Comparison of ENCODE assay signal across 27 cellular contexts in the genomic region with DNA sequence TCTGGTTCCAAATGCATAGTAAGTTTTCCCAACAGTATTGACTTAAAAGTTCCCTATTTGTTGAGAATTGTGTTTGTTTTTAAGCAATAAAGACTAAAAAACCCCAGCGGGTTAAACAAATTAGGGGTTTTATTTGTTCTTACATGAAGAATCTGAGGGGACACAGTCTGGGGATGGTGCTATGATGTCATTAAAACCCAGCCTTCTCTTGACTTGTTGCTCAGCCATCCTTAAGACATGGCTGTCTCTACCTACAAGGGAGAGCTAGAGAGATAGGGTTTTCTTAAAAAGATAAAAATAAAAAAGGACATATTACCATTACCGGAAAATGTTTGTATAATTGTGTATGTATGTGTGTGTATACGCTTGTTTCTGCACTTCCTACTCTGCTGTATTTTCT. TPM values are rescaled to one million over a fixed set of nuclear protein-coding genes. Genes with fewer than 3 reads are reported as not detected.
DNase-seq lines count a peak whose midpoint lies in the region; ATAC-seq, FAIRE-seq and TF ChIP-seq lines count a peak whose summit lies in the region.
"Had no signal": no experiment of that assay in that cellular context is flagged by ENCODE, and none has a peak within 500 bp of the region (broad histone marks: within the 10 kb centered on the region; RNA-seq: fewer than 3 reads in every experiment).

No MANE protein-coding gene starts in this region.

- POLR2A ChIA-PET in GM12878 (lab: Charles Lee) = interaction anchor here (0.9 kb wide), 1 partner anchor 101 kb away, joined by 4 read pairs; no protein-coding TSS in a partner anchor

- no peak for FAIRE-seq in GM12878 (lab: Jason Lieb, UNC)
- FAIRE-seq: A204.1, G401.6, TTC549 had no signal

- H3K9ac ChIP-seq in Karpas-422 (ENCODE audit: low read length) (0 out of 2 replicates have a peak overlapping the region, but pooled peaks have one; percentile 30), GM12878 (ENCODE audit: control insufficient read depth, insufficient read depth, low read length) (no peak overlapping the region)

- H3K36me3 ChIP-seq in Karpas-422 (ENCODE audit: insufficient read depth, low read length) (no peaks in the 10 kb centered on the region), GM12878 (ENCODE audit: control insufficient read depth in 2 of 2, insufficient read depth in 2 of 2, low read length in 1 of 2) (no peaks in the 10 kb centered on the region)
- H3K36me3 ChIP-seq: MG63, prostate gland, SJCRH30 had no signal

- H3K4me1 Mint-ChIP-seq in Calu3 (ENCODE audit: low read depth, unreplicated experiment) = peaks cover 50% of the 10 kb centered on the region
- no peaks in the 10 kb centered on the region for H3K4me1 Mint-ChIP-seq in endothelial cell (ENCODE audit: unreplicated experiment)
- H3K4me1 Mint-ChIP-seq: immature natural killer cell; stimulated activated naive CD8-positive, alpha-beta T cell treated with anti-CD3 and anti-CD28 coated beads, Interleukin-15, amount 100 ng/mL, for 72 hours had no signal

- H2AFZ ChIP-seq in Karpas-422 (ENCODE audit: low read length) (peak overlapping the region; percentile 23; the same call in 1 of the 2 replicates), GM12878 (ENCODE audit: control insufficient read depth, low read depth, low read length) (peak overlapping the region; percentile 26)

- H3K27me3 Mint-ChIP-seq in Calu3 (ENCODE audit: unreplicated experiment) (no peaks in the 10 kb centered on the region), endothelial cell (ENCODE audit: unreplicated experiment) (peaks cover 7% of the 10 kb centered on the region)
- H3K27me3 Mint-ChIP-seq: stimulated activated naive CD8-positive, alpha-beta T cell treated with anti-CD3 and anti-CD28 coated beads, Interleukin-15, amount 100 ng/mL, for 72 hours had no signal

- no peaks in the 10 kb centered on the region for H3K27me3 ChIP-seq in Karpas-422 (ENCODE audit: low read length)
- no peaks in the 10 kb centered on the region for H3K27me3 ChIP-seq in GM12878 (replicated peaks in 1 of 2; ENCODE audit: control insufficient read depth in 2 of 2, insufficient read depth in 2 of 2, low read length in 1 of 2)
- H3K27me3 ChIP-seq: body of pancreas, MG63, SJCRH30 had no signal

- BruUV-seq in Calu3 (replicated peaks; lab: Mats Ljungman, UMichigan) (no TSS peak), GM12878 (replicated peaks; lab: Mats Ljungman, UMichigan) (no TSS peak)

- intact Hi-C loops in Calu3 (cut with micrococcal nuclease; ENCODE audit: unreplicated experiment) = no loop called here
- intact Hi-C loops in GM12878 (cut with micrococcal nuclease; ENCODE audit: unreplicated experiment) = no loop called here

- H3K4me3 Mint-ChIP-seq in Calu3 (ENCODE audit: low read depth, unreplicated experiment) (no peak overlapping the region), endothelial cell (ENCODE audit: unreplicated experiment) (no peak overlapping the region)
- H3K4me3 Mint-ChIP-seq: activated CD8-positive, alpha-beta T cell treated with anti-CD3 and anti-CD28 coated beads for 36 hours; CD8-positive, alpha-beta T cell; immature natural killer cell; stimulated activated naive CD8-positive, alpha-beta T cell treated with anti-CD3 and anti-CD28 coated beads, Interleukin-15, amount 100 ng/mL, for 72 hours; T-cell had no signal

- TF ChIP-seq CTCF in Calu3 (IDR thresholded peaks at IDR 0.05; ENCODE audit: unreplicated experiment) = no peak
- no peak for TF ChIP-seq CTCF in GM12878 (IDR thresholded peaks at IDR 0.05 in 2 of 3, conservative IDR thresholded peaks at IDR 0.05 in 1 of 3; ENCODE audit: control insufficient read depth in 2 of 3, extremely low read depth in 1 of 3, insufficient read depth in 1 of 3, low read depth in 3 of 3, low read length in 3 of 3)
- TF ChIP-seq CTCF in coronary artery (IDR thresholded peaks at IDR 0.05) = no peak
- TF ChIP-seq CTCF in endothelial cell (IDR thresholded peaks at IDR 0.05; ENCODE audit: unreplicated experiment) = no peak

- no peaks in the 10 kb centered on the region for H3K9me2 ChIP-seq in Karpas-422 (replicated peaks; ENCODE audit: insufficient read depth, low read length)

- peak overlapping the region; percentile 57 for H3K4me2 ChIP-seq in Karpas-422 (ENCODE audit: low read depth, low read length, poor library complexity, severe bottlenecking)
- H3K4me2 ChIP-seq in GM12878 (ENCODE audit: control insufficient read depth, insufficient read depth) = no peak overlapping the region

- TF ChIP-seq RAD21 in GM12878 (IDR thresholded peaks at IDR 0.05; ENCODE audit: insufficient read depth, low read depth, low read length) = no peak

- RAD21 ChIA-PET in GM12878 (lab: Charles Lee; ENCODE audit: unreplicated experiment) = interaction anchor here (1.1 kb wide), 1 partner anchor 13 kb away, joined by 3 read pairs; no protein-coding TSS in a partner anchor

- no peak for TF ChIP-seq EP300 in GM12878 (IDR thresholded peaks at IDR 0.05; ENCODE audit: borderline replicate concordance in 1 of 2, control insufficient read depth in 1 of 2, low read depth in 2 of 2, low read length in 2 of 2)

- H3K9me3 ChIP-seq in Karpas-422 (ENCODE audit: low read length) (no peaks in the 10 kb centered on the region), GM12878 (replicated peaks; ENCODE audit: control insufficient read depth, insufficient read depth, low read length) (no peaks in the 10 kb centered on the region)
- H3K9me3 ChIP-seq: body of pancreas, MG63, prostate gland, SJCRH30 had no signal

- H3K27ac Mint-ChIP-seq in Calu3 (ENCODE audit: unreplicated experiment) (peak overlapping the region; percentile 90), endothelial cell (ENCODE audit: unreplicated experiment) (no peak overlapping the region)
- H3K27ac Mint-ChIP-seq: CD8-positive, alpha-beta T cell; immature natural killer cell; stimulated activated naive CD8-positive, alpha-beta T cell treated with anti-CD3 and anti-CD28 coated beads, Interleukin-15, amount 100 ng/mL, for 72 hours; T-cell had no signal

- DNase-seq in Calu3 (no peak), Karpas-422 (no peak), GM12878 (ENCODE audit: low read depth, low spot score) (no peak), coronary artery (ENCODE audit: low spot score) (no peak), DMS 273 treated with DMSO at 0.1 percent for 48 hours (lab: John Stamatoyannopoulos, UW) (no peak), T1000 (lab: John Stamatoyannopoulos, UW) (no peak), endothelial cell (ENCODE audit: low spot score) (no peak)
- DNase-seq: activated CD8-positive, alpha-beta T cell treated with anti-CD3 and anti-CD28 coated beads for 36 hours; activated gamma-delta T cell; AML-193; body of pancreas; CD8-positive, alpha-beta T cell; GOT3; hypothalamus; immature natural killer cell; MG63; NCI-H2029; NCI-H526 treated with DMSO at 0.1 percent for 48 hours; SJCRH30; stimulated activated naive CD8-positive, alpha-beta T cell treated with anti-CD3 and anti-CD28 coated beads, Interleukin-15, amount 100 ng/mL, for 72 hours; T-cell had no signal

- CTCF ChIA-PET in Calu3 (lab: Charles Lee) = interaction anchor here (0.8 to 1.5 kb wide), 3 partner anchors 11 to 13 kb away, joined by 4 to 7 read pairs (median 4); partner anchors contain the start of gene ARL14
- CTCF ChIA-PET in GM12878 (lab: Yijun Ruan, JAX) = interaction anchor here (0.6 to 0.7 kb wide), 2 partner anchors 11 to 21 kb away, joined by 3 read pairs; no protein-coding TSS in a partner anchor

- no peak for TF ChIP-seq POLR2A in GM12878 (IDR thresholded peaks at IDR 0.05; ENCODE audit: low read depth, low read length)

- H3K9me3 Mint-ChIP-seq in Calu3 (ENCODE audit: low read depth, unreplicated experiment) (no peaks in the 10 kb centered on the region), endothelial cell (ENCODE audit: unreplicated experiment) (no peaks in the 10 kb centered on the region)
- H3K9me3 Mint-ChIP-seq: activated CD8-positive, alpha-beta T cell treated with anti-CD3 and anti-CD28 coated beads for 36 hours; CD8-positive, alpha-beta T cell; immature natural killer cell; stimulated activated naive CD8-positive, alpha-beta T cell treated with anti-CD3 and anti-CD28 coated beads, Interleukin-15, amount 100 ng/mL, for 72 hours; T-cell had no signal

- H3K4me3 ChIP-seq in Karpas-422 (ENCODE audit: low read length) (peak overlapping the region; percentile 50; the same call in 1 of the 2 replicates), GM12878 (no peak overlapping the region), coronary artery (no peak overlapping the region)
- H3K4me3 ChIP-seq: body of pancreas, MG63, prostate gland, SJCRH30 had no signal

- H3K4me1 ChIP-seq in Karpas-422 (ENCODE audit: low read length) = peaks cover 22% of the 10 kb centered on the region
- peaks cover 7% of the 10 kb centered on the region for H3K4me1 ChIP-seq in GM12878 (ENCODE audit: control insufficient read depth, insufficient read depth, low read length)
- H3K4me1 ChIP-seq: body of pancreas, prostate gland, SJCRH30 had no signal

- no peaks in the 10 kb centered on the region for H4K20me1 ChIP-seq in Karpas-422 (ENCODE audit: insufficient read depth, low read depth, low read length)
- no peaks in the 10 kb centered on the region for H4K20me1 ChIP-seq in GM12878 (ENCODE audit: control insufficient read depth, insufficient read depth)

- H3K27ac ChIP-seq in Karpas-422 (ENCODE audit: low read length) = no peak overlapping the region
- peak overlapping the region; percentile 59 for H3K27ac ChIP-seq in GM12878 (ENCODE audit: control insufficient read depth, insufficient read depth)
- H3K27ac ChIP-seq in coronary artery = no peak overlapping the region
- H3K27ac ChIP-seq: body of pancreas, prostate gland, SJCRH30 had no signal

- 2% methylated on average over 3 of the region's 3 CpGs for WGBS in GM12878 (ENCODE audit: insufficient coverage, insufficient replicate concordance, low lambda C conversion rate, missing lambda C conversion rate)

- ATAC-seq in GM19455 (IDR thresholded peaks at IDR 0.05; ENCODE audit: unreplicated experiment) (peak; percentile 46), GM12878 (no peak)
- ATAC-seq: body of pancreas; CD8-positive, alpha-beta T cell; stimulated activated naive CD8-positive, alpha-beta T cell treated with anti-CD3 and anti-CD28 coated beads, Interleukin-15, amount 100 ng/mL, for 72 hours; T-cell had no signal

- H3K79me2 ChIP-seq in Karpas-422 (ENCODE audit: low read length) (no peaks in the 10 kb centered on the region), GM12878 (ENCODE audit: control insufficient read depth, insufficient read depth, low read length) (no peaks in the 10 kb centered on the region)

- H3K36me3 Mint-ChIP-seq in Calu3 (ENCODE audit: insufficient read depth, unreplicated experiment) = peaks cover 30% of the 10 kb centered on the region
- H3K36me3 Mint-ChIP-seq in endothelial cell (ENCODE audit: low read depth, unreplicated experiment) = no peaks in the 10 kb centered on the region
- H3K36me3 Mint-ChIP-seq: CD8-positive, alpha-beta T cell; immature natural killer cell; T-cell had no signal

- in situ Hi-C loops in GM12878 (cut with MboI) = no loop called here

- SMC1A ChIA-PET in GM12878 (lab: Charles Lee; ENCODE audit: uncharacterized antibody, unreplicated experiment) = interaction anchor here (1.1 to 1.4 kb wide), 4 partner anchors 13 to 98 kb away, joined by 3 to 5 read pairs (median 4); no protein-coding TSS in a partner anchor

RNA-seq across cellular contexts. Expression of gene ARL14, which starts 11.7 kb away (rescaled TPM):
- total RNA-seq in Calu3 (2022) = 104 and 197 TPM in 2 replicates
- not detected in 2 replicates for total RNA-seq in Karpas-422 (2014; rRNA removed; shearing (Covaris generic); ENCODE audit: low replicate concordance)
- not detected in 2 replicates for total RNA-seq in GM12878 (2013; cell fraction: nucleolus; rRNA removed)
- total RNA-seq in GM12878 (2014; rRNA removed) = not detected in 2 replicates
- total RNA-seq in GM12878 (2014; rRNA removed; fragmentation: Illumina TruSeq; extraction: Trizol) = not detected in 2 replicates
- not detected in 2 replicates for total RNA-seq in GM12878 (2021)
- not detected for polyA plus RNA-seq in GM12878 (2011; ENCODE audit: low read depth)
- not detected in 2 replicates for polyA plus RNA-seq in GM12878 (2011; rRNA removed)
- polyA plus RNA-seq in GM12878 (2011; cell fraction: cytosol; rRNA removed) = not detected in 2 replicates
- not detected in 2 replicates for polyA plus RNA-seq in GM12878 (2011; cell fraction: nucleus; rRNA removed)
- polyA plus RNA-seq in GM12878 (2012) = not detected in 2 replicates
- 0.04 TPM in 1 of 2 replicates, not detected in the other for polyA plus RNA-seq in GM12878 (2014; fragmentation: Illumina TruSeq; extraction: Trizol)
- polyA plus RNA-seq in GM12878 (2014; fragmentation: Nextera tagmentation; extraction: Ambion mirVana) = under 1 TPM in 1 of 2 experiments, not detected in 1; 0.18 TPM
- not detected in 2 replicates for polyA plus RNA-seq in GM12878 (2014; rRNA removed)
- not detected for polyA plus RNA-seq in GM12878 (2016; fragmentation: Nextera tagmentation; extraction: Ambion mirVana)
- not detected in 2 replicates for polyA minus RNA-seq in GM12878 (2011; rRNA and poly(A)+ RNA removed)
- not detected in 2 replicates for polyA minus RNA-seq in GM12878 (2011; cell fraction: cytosol; rRNA and poly(A)+ RNA removed)
- polyA minus RNA-seq in GM12878 (2011; cell fraction: nucleus; rRNA and poly(A)+ RNA removed) = not detected in 2 replicates
- total RNA-seq in endothelial cell (ENCODE audit: unreplicated experiment) = not detected
- total RNA-seq: activated CD8-positive, alpha-beta T cell treated with anti-CD3 and anti-CD28 coated beads for 36 hours; CD8-positive, alpha-beta T cell; cerebellum; prostate gland; SJCRH30; T-cell had no signal
- polyA plus RNA-seq: immature natural killer cell had no signal

Comparison
In these comparisons a context has a peak if more than half of its experiments do, and no peak if none do; other contexts are left out.
1. RNA of gene ARL14, which starts 11.7 kb away (total RNA-seq): 104 to 197 TPM in Calu3; not detected in endothelial cell (single experiment), not detected in Karpas-422 and not detected in GM12878; every median in the first group is over 10 times any median in the second.